ENCODE assay signal across 15 cellular contexts in genomic region chr14:25014440-25014839, GRCh38. TPM values are rescaled to one million over a fixed set of nuclear protein-coding genes. Genes with fewer than 3 reads are reported as not detected.
"Had no signal": no experiment of that assay in that cellular context is flagged by ENCODE, and none has a peak within 500 bp of the region (broad histone marks: within the 10 kb centered on the region; RNA-seq: fewer than 3 reads in every experiment).

No MANE protein-coding gene starts in this region.

- H3K9me3 Mint-ChIP-seq: activated T-cell treated with anti-CD3 and anti-CD28 coated beads, Interleukin-2, amount 50 U/mL, for 4 hours; natural killer cell had no signal

- H3K4me1 Mint-ChIP-seq: natural killer cell, T-helper 17 cell had no signal

- H3K4me3 ChIP-seq: dorsolateral prefrontal cortex, esophagus muscularis mucosa, stomach, thoracic aorta, uterus had no signal

- H3K36me3 Mint-ChIP-seq: activated naive CD8-positive, alpha-beta T cell; natural killer cell had no signal

- DNase-seq: activated CD4-positive, alpha-beta T cell treated with anti-CD3 and anti-CD28 coated beads, Interleukin-2, amount 50 U/mL, for 4 hours; activated gamma-delta T cell; activated T-cell treated with anti-CD3 and anti-CD28 coated beads, Interleukin-2, amount 50 U/mL, for 4 hours; dorsolateral prefrontal cortex; glutamatergic neuron; natural killer cell; stimulated activated CD4-positive, alpha-beta T cell treated with anti-CD3 and anti-CD28 coated beads, Interleukin-4, amount 100 ng/mL, for 4 hours; stomach; T-helper 17 cell; uterus had no signal

- H3K27ac Mint-ChIP-seq: activated naive CD8-positive, alpha-beta T cell; natural killer cell; T-helper 17 cell had no signal

- H3K4me3 Mint-ChIP-seq: activated naive CD8-positive, alpha-beta T cell; activated T-cell treated with anti-CD3 and anti-CD28 coated beads, Interleukin-2, amount 50 U/mL, for 4 hours; natural killer cell; T-helper 17 cell had no signal

RNA-seq across cellular contexts. Expression of gene STXBP6, which starts 35.5 kb away (rescaled TPM):
- total RNA-seq: mononuclear cell, pulmonary artery endothelial cell, T-helper 17 cell had no signal
